Comparison of ENCODE assay signal across 3 cellular contexts in the genomic region with DNA sequence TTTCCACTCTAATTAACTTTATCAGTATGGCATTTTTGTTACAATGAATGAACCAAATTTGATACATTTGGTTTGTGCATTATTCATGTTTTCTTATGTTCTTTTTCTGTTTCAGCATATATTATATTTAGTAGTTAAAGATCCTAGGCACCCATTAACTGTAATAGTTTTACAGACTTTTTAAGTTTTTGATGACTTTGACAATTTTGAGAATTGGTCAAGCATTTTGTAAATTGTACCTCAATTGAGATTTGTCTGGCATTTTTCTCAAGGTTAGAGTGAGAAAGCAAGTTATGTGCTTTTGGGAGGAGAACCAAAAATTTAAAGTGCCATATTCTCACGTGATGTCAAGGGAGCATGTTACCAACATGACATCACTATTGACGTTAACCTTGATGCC.
TF ChIP-seq lines count a peak whose summit lies in the region.

No MANE protein-coding gene starts in this region.

TF ChIP-seq in HepG2, 621 proteins besides CTCF, POLR2A, EP300 and RAD21:
- TF ChIP-seq MAFF (IDR thresholded peaks at IDR 0.05; ENCODE audit: low read depth, low read length) (peak; percentile 55; the same call in 1 of the 2 replicates), CREB1 (IDR thresholded peaks at IDR 0.05) (0 out of 2 replicates have a peak, but pooled peaks have one; percentile 5), CREB1 (CRISPR knock-in tag; IDR thresholded peaks at IDR 0.05) (no peak), KLF15 (CRISPR knock-in tag; IDR thresholded peaks at IDR 0.05; ENCODE audit: borderline replicate concordance) (no peak), MAFK (conservative IDR thresholded peaks at IDR 0.05 in 1 of 2, IDR thresholded peaks at IDR 0.05 in 1 of 2; ENCODE audit: low read length in 2 of 2) (peak; percentile 64 to 70), MYNN (CRISPR knock-in tag; IDR thresholded peaks at IDR 0.05; ENCODE audit: low read depth) (no peak), ZNF326 (CRISPR knock-in tag; IDR thresholded peaks at IDR 0.05; ENCODE audit: borderline replicate concordance) (no peak)
- TF ChIP-seq, protein P1, sequence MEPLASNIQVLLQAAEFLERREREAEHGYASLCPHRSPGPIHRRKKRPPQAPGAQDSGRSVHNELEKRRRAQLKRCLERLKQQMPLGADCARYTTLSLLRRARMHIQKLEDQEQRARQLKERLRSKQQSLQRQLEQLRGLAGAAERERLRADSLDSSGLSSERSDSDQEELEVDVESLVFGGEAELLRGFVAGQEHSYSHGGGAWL (CRISPR knock-in tag; IDR thresholded peaks at IDR 0.05) = no peak
- TF ChIP-seq, protein P2, sequence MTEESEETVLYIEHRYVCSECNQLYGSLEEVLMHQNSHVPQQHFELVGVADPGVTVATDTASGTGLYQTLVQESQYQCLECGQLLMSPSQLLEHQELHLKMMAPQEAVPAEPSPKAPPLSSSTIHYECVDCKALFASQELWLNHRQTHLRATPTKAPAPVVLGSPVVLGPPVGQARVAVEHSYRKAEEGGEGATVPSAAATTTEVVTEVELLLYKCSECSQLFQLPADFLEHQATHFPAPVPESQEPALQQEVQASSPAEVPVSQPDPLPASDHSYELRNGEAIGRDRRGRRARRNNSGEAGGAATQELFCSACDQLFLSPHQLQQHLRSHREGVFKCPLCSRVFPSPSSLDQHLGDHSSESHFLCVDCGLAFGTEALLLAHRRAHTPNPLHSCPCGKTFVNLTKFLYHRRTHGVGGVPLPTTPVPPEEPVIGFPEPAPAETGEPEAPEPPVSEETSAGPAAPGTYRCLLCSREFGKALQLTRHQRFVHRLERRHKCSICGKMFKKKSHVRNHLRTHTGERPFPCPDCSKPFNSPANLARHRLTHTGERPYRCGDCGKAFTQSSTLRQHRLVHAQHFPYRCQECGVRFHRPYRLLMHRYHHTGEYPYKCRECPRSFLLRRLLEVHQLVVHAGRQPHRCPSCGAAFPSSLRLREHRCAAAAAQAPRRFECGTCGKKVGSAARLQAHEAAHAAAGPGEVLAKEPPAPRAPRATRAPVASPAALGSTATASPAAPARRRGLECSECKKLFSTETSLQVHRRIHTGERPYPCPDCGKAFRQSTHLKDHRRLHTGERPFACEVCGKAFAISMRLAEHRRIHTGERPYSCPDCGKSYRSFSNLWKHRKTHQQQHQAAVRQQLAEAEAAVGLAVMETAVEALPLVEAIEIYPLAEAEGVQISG (CRISPR knock-in tag; IDR thresholded peaks at IDR 0.05) = no peak
TF ChIP-seq in HepG2: peak in this region for 3.

TF ChIP-seq in A549, 52 proteins besides CTCF, POLR2A, EP300 and RAD21:
- TF ChIP-seq MAZ (IDR thresholded peaks at IDR 0.05; ENCODE audit: borderline replicate concordance, low read depth, low read length) = no peak
- peak; percentile 19 for TF ChIP-seq MAFK (IDR thresholded peaks at IDR 0.05; ENCODE audit: partially characterized antibody)
- no peak for TF ChIP-seq ZFP36 (IDR thresholded peaks at IDR 0.05; ENCODE audit: borderline replicate concordance, partially characterized antibody)
- no peak for TF ChIP-seq GATA3 (IDR thresholded peaks at IDR 0.05; ENCODE audit: borderline replicate concordance)
- TF ChIP-seq, protein P3, sequence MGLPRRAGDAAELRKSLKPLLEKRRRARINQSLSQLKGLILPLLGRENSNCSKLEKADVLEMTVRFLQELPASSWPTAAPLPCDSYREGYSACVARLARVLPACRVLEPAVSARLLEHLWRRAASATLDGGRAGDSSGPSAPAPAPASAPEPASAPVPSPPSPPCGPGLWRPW (IDR thresholded peaks at IDR 0.05) = no peak

TF ChIP-seq in IMR-90, 13 proteins besides CTCF, POLR2A, EP300 and RAD21:
- TF ChIP-seq FOS (IDR thresholded peaks at IDR 0.05; ENCODE audit: low read depth, low read length) (no peak), MAFK (IDR thresholded peaks at IDR 0.05; ENCODE audit: low read depth, low read length) (peak; percentile 22; the same call in 1 of the 2 replicates)
